ENCODE assay signal across 8 cellular contexts in genomic region chr17:61926831-61927210, GRCh38. TPM values are rescaled to one million over a fixed set of nuclear protein-coding genes. Genes with fewer than 3 reads are reported as not detected.
DNase-seq lines count a peak whose midpoint lies in the region; ATAC-seq and TF ChIP-seq lines count a peak whose summit lies in the region.

No MANE protein-coding gene starts in this region.

- H3K36me3 ChIP-seq in SJCRH30 (peaks cover 17% of the 10 kb centered on the region), parathyroid adenoma (ENCODE audit: control insufficient read depth, insufficient read depth, low read length) (no peaks in the 10 kb centered on the region)

- no peak overlapping the region for H3K9ac ChIP-seq in parathyroid adenoma

- TF ChIP-seq CTCF in fibroblast of mammary gland (conservative IDR thresholded peaks at IDR 0.05; ENCODE audit: control insufficient read depth, insufficient read depth, low read depth, low read length) (no peak), parathyroid adenoma (IDR thresholded peaks at IDR 0.05) (no peak)

- H3K27me3 ChIP-seq in SJCRH30 (no peaks in the 10 kb centered on the region), parathyroid adenoma (ENCODE audit: control insufficient read depth, insufficient read depth, low read length) (no peaks in the 10 kb centered on the region)

- peak overlapping the region; percentile 90 for H3K4me2 ChIP-seq in parathyroid adenoma (ENCODE audit: low read length)

- H3K4me1 ChIP-seq in SJCRH30, result no peaks in the 10 kb centered on the region
- peaks cover 13% of the 10 kb centered on the region for H3K4me1 ChIP-seq in parathyroid adenoma

- no peak for DNase-seq in SJCRH30
- peak; percentile 39 for DNase-seq in fibroblast of mammary gland (ENCODE audit: low read depth)
- DNase-seq in NOMO-1 (lab: John Stamatoyannopoulos, UW; ENCODE audit: unreplicated experiment in 2 of 2), result no peak
- no peak for DNase-seq in NCI-H1930 (lab: John Stamatoyannopoulos, UW)
- no peak for DNase-seq in NCI-H2107 treated with DMSO at 0.1 percent for 48 hours (lab: John Stamatoyannopoulos, UW; ENCODE audit: unreplicated experiment)
- no peak for DNase-seq in NCI-H2107 (lab: John Stamatoyannopoulos, UW)

- H3K27ac ChIP-seq in SJCRH30 (peak overlapping the region; percentile 71), parathyroid adenoma (peak overlapping the region; percentile 52)

- H3K9me3 ChIP-seq in SJCRH30 (replicated peaks) (no peaks in the 10 kb centered on the region), parathyroid adenoma (ENCODE audit: control insufficient read depth, low read length) (no peaks in the 10 kb centered on the region)

- ATAC-seq in GM19452 (IDR thresholded peaks at IDR 0.05; ENCODE audit: unreplicated experiment), result peak; percentile 6

- peak overlapping the region; percentile 97 for H2AFZ ChIP-seq in parathyroid adenoma

- H3K4me3 ChIP-seq in SJCRH30 (peak overlapping the region; percentile 74), fibroblast of mammary gland (ENCODE audit: control insufficient read depth, low read depth, low read length) (peak overlapping the region; percentile 91), parathyroid adenoma (ENCODE audit: low read depth, low read length) (peak overlapping the region; percentile 68)

- no peaks in the 10 kb centered on the region for H3K79me2 ChIP-seq in parathyroid adenoma

RNA-seq across cellular contexts. Expression of gene INTS2, which starts 1.0 kb away (rescaled TPM):
- total RNA-seq in SJCRH30 (2014; rRNA removed; shearing (Covaris generic)), result 28.0 and 32.8 TPM in 2 replicates
